ENCODE assay signal across 29 cellular contexts in the genomic region with DNA sequence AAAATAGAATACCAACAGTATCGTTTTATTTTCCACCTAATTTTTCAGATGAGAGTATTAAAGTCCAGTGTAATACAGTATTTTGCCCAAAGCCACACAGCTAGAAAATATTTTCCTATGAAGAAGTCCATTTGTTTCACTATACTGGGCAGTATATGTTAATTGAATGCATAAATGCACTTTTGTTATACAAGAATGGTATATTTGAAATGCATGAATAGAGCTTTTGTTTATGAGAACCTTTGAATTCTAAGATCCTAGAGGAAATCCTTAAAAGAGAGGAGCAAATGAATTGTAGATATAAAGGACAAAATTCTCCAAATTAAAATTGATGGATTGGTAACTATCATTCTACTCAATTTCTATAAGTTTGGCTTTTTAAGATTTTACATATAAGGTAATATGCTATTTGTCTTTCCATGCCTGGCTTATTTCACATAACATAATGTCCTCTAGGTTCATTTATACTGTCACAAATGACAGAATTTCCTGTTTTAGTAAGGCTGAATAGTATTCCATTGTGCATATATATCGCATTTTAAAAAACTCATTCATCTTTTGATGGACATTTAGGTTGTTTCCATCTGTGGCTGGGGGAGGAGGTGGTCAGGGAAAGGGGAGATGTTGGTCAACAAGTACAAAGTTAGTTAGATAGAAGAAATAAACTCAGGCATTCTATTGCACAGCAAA.
"Had no signal": no experiment of that assay in that cellular context is flagged by ENCODE, and none has a peak within 500 bp of the region (broad histone marks: within the 10 kb centered on the region; RNA-seq: fewer than 3 reads in every experiment).

No MANE protein-coding gene starts in this region.

- H3K4me3 Mint-ChIP-seq: immature natural killer cell; naive thymus-derived CD8-positive, alpha-beta T cell; nephron; neural progenitor cell; stimulated activated naive B cell treated with anti-CD40 and anti-IgM and Interleukin-4, amounts not matched to agents 10 μg/mL and 1 μg/mL and 100 μg/mL, for 72 hours had no signal

- H3K4me3 ChIP-seq: left lung, lower lobe of right lung, neural progenitor cell, ovary, right atrium auricular region, right lobe of liver, stomach, testis, thyroid gland, transverse colon, upper lobe of left lung, vagina had no signal

- H3K36me3 ChIP-seq: left lung, lower lobe of right lung, neural progenitor cell, neutrophil, ovary, right atrium auricular region, right lobe of liver, stomach, thyroid gland, transverse colon, upper lobe of left lung, vagina had no signal

- DNase-seq: hypothalamus; immature natural killer cell; kidney; left colon; left lung; lower lobe of right lung; mammary epithelial cell; mesenchymal stem cell; naive thymus-derived CD8-positive, alpha-beta T cell; occipital lobe; ovary; right lobe of liver; stimulated activated CD4-positive, alpha-beta T cell treated with anti-CD3 and anti-CD28 coated beads, Interleukin-12 subunit alpha, Interleukin-12 subunit beta, amount 100 ng/mL, for 4 hours; stimulated activated CD4-positive, alpha-beta T cell treated with anti-CD3 and anti-CD28 coated beads, Interleukin-15, amount 100 ng/mL, for 24 hours; stimulated activated CD4-positive, alpha-beta T cell treated with anti-CD3 and anti-CD28 coated beads, Interleukin-2, amount 100 ng/mL, for 24 hours; stimulated activated CD4-positive, alpha-beta T cell treated with anti-CD3 and anti-CD28 coated beads, Interleukin-4, amount 100 ng/mL, for 1 hour; stimulated activated naive B cell treated with anti-CD40 and anti-IgM and Interleukin-4, amounts not matched to agents 10 μg/mL and 1 μg/mL and 100 μg/mL, for 72 hours; stimulated activated naive CD8-positive, alpha-beta T cell treated with anti-CD3 and anti-CD28 coated beads, Interleukin-15, Interleukin-2, amounts not matched to agents 100 U/mL and 50 U/mL, for 24 hours; stomach; testis; thyroid gland; transverse colon; upper lobe of left lung had no signal

- ATAC-seq: left colon; left lung; lower lobe of right lung; naive thymus-derived CD8-positive, alpha-beta T cell; right lobe of liver; stimulated activated naive B cell treated with anti-CD40 and anti-IgM and Interleukin-4, amounts not matched to agents 10 μg/mL and 1 μg/mL and 100 μg/mL, for 72 hours; stimulated activated naive CD8-positive, alpha-beta T cell treated with anti-CD3 and anti-CD28 coated beads, Interleukin-15, Interleukin-2, amounts not matched to agents 100 U/mL and 50 U/mL, for 24 hours had no signal

- H3K9ac ChIP-seq: neural progenitor cell had no signal

- H3K4me1 ChIP-seq: lower lobe of right lung, neural progenitor cell, right atrium auricular region, right lobe of liver, stomach, thyroid gland, transverse colon, upper lobe of left lung had no signal

- H3K27ac ChIP-seq: left lung, lower lobe of right lung, neural progenitor cell, neutrophil, ovary, right atrium auricular region, right lobe of liver, stomach, thyroid gland, transverse colon, upper lobe of left lung, vagina had no signal

- H2AFZ ChIP-seq: neural progenitor cell had no signal

- H3K27ac Mint-ChIP-seq: immature natural killer cell; naive thymus-derived CD8-positive, alpha-beta T cell; neural progenitor cell; progenitor cell of endocrine pancreas; stimulated activated naive B cell treated with anti-CD40 and anti-IgM and Interleukin-4, amounts not matched to agents 10 μg/mL and 1 μg/mL and 100 μg/mL, for 72 hours had no signal

- H3K27me3 Mint-ChIP-seq: progenitor cell of endocrine pancreas had no signal

- H3K36me3 Mint-ChIP-seq: immature natural killer cell; neural progenitor cell; stimulated activated naive B cell treated with anti-CD40 and anti-IgM and Interleukin-4, amounts not matched to agents 10 μg/mL and 1 μg/mL and 100 μg/mL, for 72 hours had no signal

- H3K4me1 Mint-ChIP-seq: immature natural killer cell; naive thymus-derived CD8-positive, alpha-beta T cell; neural progenitor cell; stimulated activated naive B cell treated with anti-CD40 and anti-IgM and Interleukin-4, amounts not matched to agents 10 μg/mL and 1 μg/mL and 100 μg/mL, for 72 hours had no signal

- H3K9me3 ChIP-seq: left lung, lower lobe of right lung, neutrophil, ovary, right atrium auricular region, right lobe of liver, stomach, testis, thyroid gland, transverse colon, upper lobe of left lung, vagina had no signal

- H3K27me3 ChIP-seq: left lung, neural progenitor cell, neutrophil, ovary, right atrium auricular region, stomach, testis, thyroid gland, transverse colon, upper lobe of left lung, vagina had no signal

- H3K4me2 ChIP-seq: neural progenitor cell had no signal
